ENCODE assay signal across 2 cellular contexts in the genomic region with DNA sequence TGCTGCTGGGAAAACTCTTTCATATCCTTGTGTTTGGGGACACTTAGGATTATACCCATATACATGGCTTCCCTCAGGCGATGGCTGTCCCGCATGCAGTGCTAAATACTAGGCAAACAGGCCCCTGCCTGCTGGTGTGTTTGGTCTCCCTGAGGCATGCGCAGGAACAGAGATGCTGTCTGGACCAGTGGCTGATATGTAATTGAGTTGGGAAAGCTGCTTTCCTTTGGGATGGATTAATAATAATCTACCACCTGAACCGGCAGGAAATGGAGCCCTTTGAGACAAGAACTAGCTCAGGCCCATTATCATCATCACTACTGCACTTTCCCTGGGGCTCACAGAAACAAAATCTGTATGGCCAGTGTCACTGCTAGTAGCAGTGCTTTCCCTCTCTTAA.
TF ChIP-seq lines count a peak whose summit lies in the region.

No MANE protein-coding gene starts in this region.

TF ChIP-seq in SK-N-SH, 30 proteins besides CTCF, POLR2A, EP300 and RAD21 (continued from another document):
- TF ChIP-seq IRF3 (IDR thresholded peaks at IDR 0.05; ENCODE audit: low read depth, low read length) (no peak), RCOR1 (IDR thresholded peaks at IDR 0.05; ENCODE audit: low read length) (no peak)
TF ChIP-seq in SK-N-SH: peak in this region for 3.

TF ChIP-seq in SK-N-SH treated with all-trans-retinoic acid at 6 μM for 48 hours, 23 proteins besides CTCF, POLR2A, EP300 and RAD21 (continued from another document):
- TF ChIP-seq, protein P1, sequence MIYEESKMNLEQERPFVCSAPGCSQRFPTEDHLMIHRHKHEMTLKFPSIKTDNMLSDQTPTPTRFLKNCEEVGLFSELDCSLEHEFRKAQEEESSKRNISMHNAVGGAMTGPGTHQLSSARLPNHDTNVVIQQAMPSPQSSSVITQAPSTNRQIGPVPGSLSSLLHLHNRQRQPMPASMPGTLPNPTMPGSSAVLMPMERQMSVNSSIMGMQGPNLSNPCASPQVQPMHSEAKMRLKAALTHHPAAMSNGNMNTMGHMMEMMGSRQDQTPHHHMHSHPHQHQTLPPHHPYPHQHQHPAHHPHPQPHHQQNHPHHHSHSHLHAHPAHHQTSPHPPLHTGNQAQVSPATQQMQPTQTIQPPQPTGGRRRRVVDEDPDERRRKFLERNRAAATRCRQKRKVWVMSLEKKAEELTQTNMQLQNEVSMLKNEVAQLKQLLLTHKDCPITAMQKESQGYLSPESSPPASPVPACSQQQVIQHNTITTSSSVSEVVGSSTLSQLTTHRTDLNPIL (CRISPR knock-in tag; IDR thresholded peaks at IDR 0.05; ENCODE audit: low read depth): no peak
- TF ChIP-seq ZFP3 (CRISPR knock-in tag; IDR thresholded peaks at IDR 0.05) (no peak), ZNF565 (CRISPR knock-in tag; conservative IDR thresholded peaks at IDR 0.05; ENCODE audit: low read depth) (no peak), BACH2 (CRISPR knock-in tag; IDR thresholded peaks at IDR 0.05; ENCODE audit: borderline replicate concordance) (no peak)
- TF ChIP-seq, protein P2, sequence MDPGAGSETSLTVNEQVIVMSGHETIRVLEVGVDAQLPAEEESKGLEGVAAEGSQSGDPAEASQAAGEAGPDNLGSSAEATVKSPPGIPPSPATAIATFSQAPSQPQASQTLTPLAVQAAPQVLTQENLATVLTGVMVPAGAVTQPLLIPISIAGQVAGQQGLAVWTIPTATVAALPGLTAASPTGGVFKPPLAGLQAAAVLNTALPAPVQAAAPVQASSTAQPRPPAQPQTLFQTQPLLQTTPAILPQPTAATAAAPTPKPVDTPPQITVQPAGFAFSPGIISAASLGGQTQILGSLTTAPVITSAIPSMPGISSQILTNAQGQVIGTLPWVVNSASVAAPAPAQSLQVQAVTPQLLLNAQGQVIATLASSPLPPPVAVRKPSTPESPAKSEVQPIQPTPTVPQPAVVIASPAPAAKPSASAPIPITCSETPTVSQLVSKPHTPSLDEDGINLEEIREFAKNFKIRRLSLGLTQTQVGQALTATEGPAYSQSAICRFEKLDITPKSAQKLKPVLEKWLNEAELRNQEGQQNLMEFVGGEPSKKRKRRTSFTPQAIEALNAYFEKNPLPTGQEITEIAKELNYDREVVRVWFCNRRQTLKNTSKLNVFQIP (CRISPR knock-in tag; IDR thresholded peaks at IDR 0.05; ENCODE audit: borderline replicate concordance, low read depth): no peak
